In genomic region chr7:140696679-140697446, GRCh38 we compare ENCODE assay signal across 1 cellular context.
TF ChIP-seq lines count a peak whose summit lies in the region.

Gene NDUFB2, plus strand, starts transcription at chr7:140696708. Its CDS starts 37 bp downstream, at chr7:140696745.

TF ChIP-seq in WTC11, 78 proteins besides CTCF, POLR2A, EP300 and RAD21 (continued from another document and continues in another):
- TF ChIP-seq, protein P1, sequence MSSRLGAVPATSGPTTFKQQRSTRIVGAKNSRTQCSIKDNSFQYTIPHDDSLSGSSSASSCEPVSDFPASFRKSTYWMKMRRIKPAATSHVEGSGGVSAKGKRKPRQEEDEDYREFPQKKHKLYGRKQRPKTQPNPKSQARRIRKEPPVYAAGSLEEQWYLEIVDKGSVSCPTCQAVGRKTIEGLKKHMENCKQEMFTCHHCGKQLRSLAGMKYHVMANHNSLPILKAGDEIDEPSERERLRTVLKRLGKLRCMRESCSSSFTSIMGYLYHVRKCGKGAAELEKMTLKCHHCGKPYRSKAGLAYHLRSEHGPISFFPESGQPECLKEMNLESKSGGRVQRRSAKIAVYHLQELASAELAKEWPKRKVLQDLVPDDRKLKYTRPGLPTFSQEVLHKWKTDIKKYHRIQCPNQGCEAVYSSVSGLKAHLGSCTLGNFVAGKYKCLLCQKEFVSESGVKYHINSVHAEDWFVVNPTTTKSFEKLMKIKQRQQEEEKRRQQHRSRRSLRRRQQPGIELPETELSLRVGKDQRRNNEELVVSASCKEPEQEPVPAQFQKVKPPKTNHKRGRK (CRISPR knock-in tag; IDR thresholded peaks at IDR 0.05; ENCODE audit: borderline replicate concordance) = no peak
- TF ChIP-seq, protein P2, sequence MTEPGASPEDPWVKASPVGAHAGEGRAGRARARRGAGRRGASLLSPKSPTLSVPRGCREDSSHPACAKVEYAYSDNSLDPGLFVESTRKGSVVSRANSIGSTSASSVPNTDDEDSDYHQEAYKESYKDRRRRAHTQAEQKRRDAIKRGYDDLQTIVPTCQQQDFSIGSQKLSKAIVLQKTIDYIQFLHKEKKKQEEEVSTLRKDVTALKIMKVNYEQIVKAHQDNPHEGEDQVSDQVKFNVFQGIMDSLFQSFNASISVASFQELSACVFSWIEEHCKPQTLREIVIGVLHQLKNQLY (CRISPR knock-in tag; IDR thresholded peaks at IDR 0.05) = no peak
- TF ChIP-seq E2F5 (CRISPR knock-in tag; IDR thresholded peaks at IDR 0.05) (peak; percentile 91), ZNF425 (CRISPR knock-in tag; conservative IDR thresholded peaks at IDR 0.05) (no peak), NR2C2 (CRISPR knock-in tag; IDR thresholded peaks at IDR 0.05) (no peak), JAZF1 (CRISPR knock-in tag; IDR thresholded peaks at IDR 0.05) (no peak), CREM (CRISPR knock-in tag; IDR thresholded peaks at IDR 0.05) (peak; percentile 93), MYBL2 (CRISPR knock-in tag; IDR thresholded peaks at IDR 0.05) (peak; percentile 82; the same call in 1 of the 2 replicates), SP1 (CRISPR knock-in tag; conservative IDR thresholded peaks at IDR 0.05) (peak; percentile 78), SMAD3 (CRISPR knock-in tag; IDR thresholded peaks at IDR 0.05; ENCODE audit: borderline replicate concordance) (0 out of 2 replicates have a peak, but pooled peaks have one; percentile 63), ZNF232 (CRISPR knock-in tag; IDR thresholded peaks at IDR 0.05) (peak; percentile 91), NR3C1 (CRISPR knock-in tag; conservative IDR thresholded peaks at IDR 0.05; ENCODE audit: low read depth) (no peak), AFF4 (CRISPR knock-in tag; IDR thresholded peaks at IDR 0.05; ENCODE audit: borderline replicate concordance) (no peak), TCF7 (CRISPR knock-in tag; IDR thresholded peaks at IDR 0.05; ENCODE audit: low read depth) (peak; percentile 88; the same call in 1 of the 2 replicates), TEAD4 (CRISPR knock-in tag; IDR thresholded peaks at IDR 0.05) (no peak), GRHL2 (CRISPR knock-in tag; IDR thresholded peaks at IDR 0.05; ENCODE audit: insufficient replicate concordance, severe bottlenecking) (no peak), TP53 (CRISPR knock-in tag; IDR thresholded peaks at IDR 0.05) (no peak), JUN (CRISPR knock-in tag; IDR thresholded peaks at IDR 0.05) (no peak), KAT7 (CRISPR knock-in tag; IDR thresholded peaks at IDR 0.05; ENCODE audit: borderline replicate concordance) (no peak), ZNF423 (CRISPR knock-in tag; IDR thresholded peaks at IDR 0.05) (peak; percentile 70), CDX4 (CRISPR knock-in tag; IDR thresholded peaks at IDR 0.05; ENCODE audit: borderline replicate concordance) (no peak), GTF2I (CRISPR knock-in tag; conservative IDR thresholded peaks at IDR 0.05) (no peak), ESRRA (CRISPR knock-in tag; IDR thresholded peaks at IDR 0.05; ENCODE audit: borderline replicate concordance) (peak; percentile 78)
- TF ChIP-seq, protein P3, sequence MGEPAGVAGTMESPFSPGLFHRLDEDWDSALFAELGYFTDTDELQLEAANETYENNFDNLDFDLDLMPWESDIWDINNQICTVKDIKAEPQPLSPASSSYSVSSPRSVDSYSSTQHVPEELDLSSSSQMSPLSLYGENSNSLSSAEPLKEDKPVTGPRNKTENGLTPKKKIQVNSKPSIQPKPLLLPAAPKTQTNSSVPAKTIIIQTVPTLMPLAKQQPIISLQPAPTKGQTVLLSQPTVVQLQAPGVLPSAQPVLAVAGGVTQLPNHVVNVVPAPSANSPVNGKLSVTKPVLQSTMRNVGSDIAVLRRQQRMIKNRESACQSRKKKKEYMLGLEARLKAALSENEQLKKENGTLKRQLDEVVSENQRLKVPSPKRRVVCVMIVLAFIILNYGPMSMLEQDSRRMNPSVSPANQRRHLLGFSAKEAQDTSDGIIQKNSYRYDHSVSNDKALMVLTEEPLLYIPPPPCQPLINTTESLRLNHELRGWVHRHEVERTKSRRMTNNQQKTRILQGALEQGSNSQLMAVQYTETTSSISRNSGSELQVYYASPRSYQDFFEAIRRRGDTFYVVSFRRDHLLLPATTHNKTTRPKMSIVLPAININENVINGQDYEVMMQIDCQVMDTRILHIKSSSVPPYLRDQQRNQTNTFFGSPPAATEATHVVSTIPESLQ (CRISPR knock-in tag; IDR thresholded peaks at IDR 0.05) = no peak; the same call in 1 of the 2 replicates
- TF ChIP-seq, protein P4, sequence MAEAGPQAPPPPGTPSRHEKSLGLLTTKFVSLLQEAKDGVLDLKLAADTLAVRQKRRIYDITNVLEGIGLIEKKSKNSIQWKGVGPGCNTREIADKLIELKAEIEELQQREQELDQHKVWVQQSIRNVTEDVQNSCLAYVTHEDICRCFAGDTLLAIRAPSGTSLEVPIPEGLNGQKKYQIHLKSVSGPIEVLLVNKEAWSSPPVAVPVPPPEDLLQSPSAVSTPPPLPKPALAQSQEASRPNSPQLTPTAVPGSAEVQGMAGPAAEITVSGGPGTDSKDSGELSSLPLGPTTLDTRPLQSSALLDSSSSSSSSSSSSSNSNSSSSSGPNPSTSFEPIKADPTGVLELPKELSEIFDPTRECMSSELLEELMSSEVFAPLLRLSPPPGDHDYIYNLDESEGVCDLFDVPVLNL (CRISPR knock-in tag; IDR thresholded peaks at IDR 0.05; ENCODE audit: borderline replicate concordance, low read depth) = peak; percentile 75; the same call in 1 of the 2 replicates
- TF ChIP-seq, protein P5, sequence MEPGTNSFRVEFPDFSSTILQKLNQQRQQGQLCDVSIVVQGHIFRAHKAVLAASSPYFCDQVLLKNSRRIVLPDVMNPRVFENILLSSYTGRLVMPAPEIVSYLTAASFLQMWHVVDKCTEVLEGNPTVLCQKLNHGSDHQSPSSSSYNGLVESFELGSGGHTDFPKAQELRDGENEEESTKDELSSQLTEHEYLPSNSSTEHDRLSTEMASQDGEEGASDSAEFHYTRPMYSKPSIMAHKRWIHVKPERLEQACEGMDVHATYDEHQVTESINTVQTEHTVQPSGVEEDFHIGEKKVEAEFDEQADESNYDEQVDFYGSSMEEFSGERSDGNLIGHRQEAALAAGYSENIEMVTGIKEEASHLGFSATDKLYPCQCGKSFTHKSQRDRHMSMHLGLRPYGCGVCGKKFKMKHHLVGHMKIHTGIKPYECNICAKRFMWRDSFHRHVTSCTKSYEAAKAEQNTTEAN (CRISPR knock-in tag; IDR thresholded peaks at IDR 0.05) = peak; percentile 77
- TF ChIP-seq, protein P6, sequence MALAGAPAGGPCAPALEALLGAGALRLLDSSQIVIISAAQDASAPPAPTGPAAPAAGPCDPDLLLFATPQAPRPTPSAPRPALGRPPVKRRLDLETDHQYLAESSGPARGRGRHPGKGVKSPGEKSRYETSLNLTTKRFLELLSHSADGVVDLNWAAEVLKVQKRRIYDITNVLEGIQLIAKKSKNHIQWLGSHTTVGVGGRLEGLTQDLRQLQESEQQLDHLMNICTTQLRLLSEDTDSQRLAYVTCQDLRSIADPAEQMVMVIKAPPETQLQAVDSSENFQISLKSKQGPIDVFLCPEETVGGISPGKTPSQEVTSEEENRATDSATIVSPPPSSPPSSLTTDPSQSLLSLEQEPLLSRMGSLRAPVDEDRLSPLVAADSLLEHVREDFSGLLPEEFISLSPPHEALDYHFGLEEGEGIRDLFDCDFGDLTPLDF (CRISPR knock-in tag; IDR thresholded peaks at IDR 0.05) = no peak
- TF ChIP-seq, protein P7, sequence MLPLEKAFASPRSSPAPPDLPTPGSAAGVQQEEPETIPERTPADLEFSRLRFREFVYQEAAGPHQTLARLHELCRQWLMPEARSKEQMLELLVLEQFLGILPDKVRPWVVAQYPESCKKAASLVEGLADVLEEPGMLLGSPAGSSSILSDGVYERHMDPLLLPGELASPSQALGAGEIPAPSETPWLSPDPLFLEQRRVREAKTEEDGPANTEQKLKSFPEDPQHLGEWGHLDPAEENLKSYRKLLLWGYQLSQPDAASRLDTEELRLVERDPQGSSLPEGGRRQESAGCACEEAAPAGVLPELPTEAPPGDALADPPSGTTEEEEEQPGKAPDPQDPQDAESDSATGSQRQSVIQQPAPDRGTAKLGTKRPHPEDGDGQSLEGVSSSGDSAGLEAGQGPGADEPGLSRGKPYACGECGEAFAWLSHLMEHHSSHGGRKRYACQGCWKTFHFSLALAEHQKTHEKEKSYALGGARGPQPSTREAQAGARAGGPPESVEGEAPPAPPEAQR (CRISPR knock-in tag; IDR thresholded peaks at IDR 0.05) = no peak
- TF ChIP-seq, protein P8, sequence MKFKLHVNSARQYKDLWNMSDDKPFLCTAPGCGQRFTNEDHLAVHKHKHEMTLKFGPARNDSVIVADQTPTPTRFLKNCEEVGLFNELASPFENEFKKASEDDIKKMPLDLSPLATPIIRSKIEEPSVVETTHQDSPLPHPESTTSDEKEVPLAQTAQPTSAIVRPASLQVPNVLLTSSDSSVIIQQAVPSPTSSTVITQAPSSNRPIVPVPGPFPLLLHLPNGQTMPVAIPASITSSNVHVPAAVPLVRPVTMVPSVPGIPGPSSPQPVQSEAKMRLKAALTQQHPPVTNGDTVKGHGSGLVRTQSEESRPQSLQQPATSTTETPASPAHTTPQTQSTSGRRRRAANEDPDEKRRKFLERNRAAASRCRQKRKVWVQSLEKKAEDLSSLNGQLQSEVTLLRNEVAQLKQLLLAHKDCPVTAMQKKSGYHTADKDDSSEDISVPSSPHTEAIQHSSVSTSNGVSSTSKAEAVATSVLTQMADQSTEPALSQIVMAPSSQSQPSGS (CRISPR knock-in tag; IDR thresholded peaks at IDR 0.05; ENCODE audit: borderline replicate concordance, low read depth) = no peak
